ENCODE assay signal across 11 cellular contexts in the genomic region with DNA sequence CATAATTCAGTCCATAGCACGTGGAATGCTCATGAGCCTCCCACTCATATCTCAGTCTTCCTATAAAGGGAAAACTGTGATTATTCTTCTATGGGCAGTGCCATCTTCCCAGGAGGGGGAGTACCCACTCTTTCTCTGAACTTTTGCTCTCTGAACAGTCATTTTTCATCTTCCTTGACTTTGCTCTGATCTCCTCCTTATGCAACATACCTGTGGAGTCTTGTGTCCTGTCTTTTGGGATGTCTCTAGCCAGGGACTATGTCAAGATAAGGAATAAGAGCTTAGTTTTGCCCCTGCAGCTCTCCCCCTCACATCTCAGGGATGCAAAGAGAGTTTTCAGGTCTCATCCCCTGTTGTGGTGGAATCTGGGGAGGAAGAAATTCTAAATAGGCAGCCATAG. TPM values are rescaled to one million over a fixed set of nuclear protein-coding genes. Genes with fewer than 3 reads are reported as not detected.
"Had no signal": no experiment of that assay in that cellular context is flagged by ENCODE, and none has a peak within 500 bp of the region (broad histone marks: within the 10 kb centered on the region; RNA-seq: fewer than 3 reads in every experiment).

No MANE protein-coding gene starts in this region.

- H3K4me2 ChIP-seq: KMS-11 had no signal

- FAIRE-seq: HepG2, HTR-8/SVneo had no signal

- H3K27ac ChIP-seq: HL-60, KMS-11 had no signal

- H3K36me3 Mint-ChIP-seq: IgD-negative memory B cell had no signal

- H3K27ac Mint-ChIP-seq: IgD-negative memory B cell had no signal

- H3K4me3 Mint-ChIP-seq: IgD-negative memory B cell had no signal

- H3K9me3 Mint-ChIP-seq: IgD-negative memory B cell had no signal

- H3K9ac ChIP-seq: KMS-11 had no signal

- DNase-seq: IMR-90, Karpas-422, Kasumi-1, KBM-7, KG1 had no signal

RNA-seq across cellular contexts. Expression of gene LSMEM1, which starts 27.6 kb away (rescaled TPM):
- total RNA-seq: HT-29, IMR-90 had no signal
